1 cellular context compared by ENCODE assay signal in genomic region chr3:170714562-170715535, GRCh38.
TF ChIP-seq lines count a peak whose summit lies in the region.

No MANE protein-coding gene starts in this region.

TF ChIP-seq in SK-N-SH, 30 proteins besides CTCF, POLR2A, EP300 and RAD21 (continued from another document):
- TF ChIP-seq PBX3 (IDR thresholded peaks at IDR 0.05) = peak; percentile 64
- TF ChIP-seq FOXM1 (IDR thresholded peaks at IDR 0.05; ENCODE audit: low read depth) = peak; percentile 71; the same call in 1 of the 2 replicates
- peak; percentile 87 for TF ChIP-seq TCF12 (IDR thresholded peaks at IDR 0.05)
- no peak for TF ChIP-seq SMC3 (IDR thresholded peaks at IDR 0.05; ENCODE audit: low read depth, low read length)
- TF ChIP-seq POLR2AphosphoS5 (IDR thresholded peaks at IDR 0.05; ENCODE audit: low read depth, low read length) = no peak
- no peak for TF ChIP-seq CHD2 (IDR thresholded peaks at IDR 0.05; ENCODE audit: low read length, partially characterized antibody)
- no peak for TF ChIP-seq RCOR1 (IDR thresholded peaks at IDR 0.05; ENCODE audit: low read length)
- TF ChIP-seq MXI1 (IDR thresholded peaks at IDR 0.05; ENCODE audit: low read depth, low read length) = no peak
- no peak for TF ChIP-seq ELF1 (IDR thresholded peaks at IDR 0.05)
- TF ChIP-seq ZBTB33 (IDR thresholded peaks at IDR 0.05; ENCODE audit: borderline replicate concordance, low read depth) = no peak; the same call in 1 of the 2 replicates
- TF ChIP-seq RFX5 (IDR thresholded peaks at IDR 0.05; ENCODE audit: low read length) = no peak
- TF ChIP-seq JUND (IDR thresholded peaks at IDR 0.05) = peak; percentile 87
- TF ChIP-seq NRF1 (IDR thresholded peaks at IDR 0.05; ENCODE audit: low read depth, low read length) = no peak
- no peak for TF ChIP-seq FOXJ3 (CRISPR knock-in tag; IDR thresholded peaks at IDR 0.05)
- TF ChIP-seq GATA2 (CRISPR knock-in tag; IDR thresholded peaks at IDR 0.05) = no peak
- TF ChIP-seq REST (IDR thresholded peaks at IDR 0.05; ENCODE audit: low read depth, low read length) = no peak
